27 cellular contexts compared by ENCODE assay signal in genomic region chr16:7420843-7421242, GRCh38.
"Had no signal": no experiment of that assay in that cellular context is flagged by ENCODE, and none has a peak within 500 bp of the region (broad histone marks: within the 10 kb centered on the region; RNA-seq: fewer than 3 reads in every experiment).

No MANE protein-coding gene starts in this region.

- DNase-seq: stimulated activated CD4-positive, alpha-beta T cell treated with anti-CD3 and anti-CD28 coated beads, Interleukin-2, amount 100 ng/mL, for 48 hours; stimulated activated CD4-positive, alpha-beta T cell treated with anti-CD3 and anti-CD28 coated beads, Interleukin-4, amount 100 ng/mL, for 1 hour; stimulated activated CD4-positive, alpha-beta T cell treated with anti-CD3 and anti-CD28 coated beads, Interleukin-4, amount 100 ng/mL, for 4 hours; stimulated activated CD8-positive, alpha-beta memory T cell treated with anti-CD3 and anti-CD28 coated beads, Interleukin-4, amount 100 ng/mL, for 48 hours; stimulated activated naive B cell treated with anti-CD40 and anti-IgM and Interleukin-4, amounts not matched to agents 10 μg/mL and 1 μg/mL and 100 μg/mL, for 72 hours; stimulated activated naive CD4-positive, alpha-beta T cell; stimulated activated naive CD4-positive, alpha-beta T cell treated with Interleukin-2 at 50 U/mL for 16 hours; stimulated activated naive CD8-positive, alpha-beta T cell treated with anti-CD3 and anti-CD28 coated beads, Interleukin-15, amount 100 ng/mL, for 72 hours; stimulated activated naive CD8-positive, alpha-beta T cell treated with anti-CD3 and anti-CD28 coated beads, Interleukin-15, Interleukin-2, amounts not matched to agents 100 U/mL and 50 U/mL, for 24 hours; stomach; testis; thyroid gland; tibial artery; transverse colon; trophoblast cell; upper lobe of left lung; upper lobe of right lung; uterus had no signal

- H3K4me3 Mint-ChIP-seq: stimulated activated effector memory CD8-positive, alpha-beta T cell treated with anti-CD3 and anti-CD28 coated beads, Interleukin-12 subunit alpha, Interleukin-12 subunit beta, amount 100 ng/mL, for 72 hours; stimulated activated memory B cell treated with anti-CD40 and anti-IgM and Interleukin-4, amounts not matched to agents 10 μg/mL and 1 μg/mL and 100 μg/mL, for 72 hours; stimulated activated naive B cell treated with anti-CD40 and anti-IgM and Interleukin-4, amounts not matched to agents 10 μg/mL and 1 μg/mL and 100 μg/mL, for 72 hours; stimulated activated naive CD8-positive, alpha-beta T cell treated with anti-CD3 and anti-CD28 coated beads, Interleukin-15, amount 100 ng/mL, for 72 hours; stimulated activated naive CD8-positive, alpha-beta T cell treated with anti-CD3 and anti-CD28 coated beads, Interleukin-15, Interleukin-2, amounts not matched to agents 100 ng/mL and 50 ng/mL, for 24 hours; type B pancreatic cell had no signal

- H3K4me1 Mint-ChIP-seq: stimulated activated effector memory CD8-positive, alpha-beta T cell treated with anti-CD3 and anti-CD28 coated beads, Interleukin-12 subunit alpha, Interleukin-12 subunit beta, amount 100 ng/mL, for 72 hours; stimulated activated memory B cell treated with anti-CD40 and anti-IgM and Interleukin-4, amounts not matched to agents 10 μg/mL and 1 μg/mL and 100 μg/mL, for 72 hours; stimulated activated naive B cell treated with anti-CD40 and anti-IgM and Interleukin-4, amounts not matched to agents 10 μg/mL and 1 μg/mL and 100 μg/mL, for 72 hours; stimulated activated naive CD8-positive, alpha-beta T cell treated with anti-CD3 and anti-CD28 coated beads, Interleukin-15, amount 100 ng/mL, for 72 hours had no signal

- FAIRE-seq: urothelium cell line had no signal

- H3K36me3 Mint-ChIP-seq: stimulated activated effector memory CD8-positive, alpha-beta T cell treated with anti-CD3 and anti-CD28 coated beads, Interleukin-12 subunit alpha, Interleukin-12 subunit beta, amount 100 ng/mL, for 72 hours; stimulated activated memory B cell treated with anti-CD40 and anti-IgM and Interleukin-4, amounts not matched to agents 10 μg/mL and 1 μg/mL and 100 μg/mL, for 72 hours; stimulated activated naive B cell treated with anti-CD40 and anti-IgM and Interleukin-4, amounts not matched to agents 10 μg/mL and 1 μg/mL and 100 μg/mL, for 72 hours; type B pancreatic cell had no signal

- H3K4me1 ChIP-seq: stomach, suprapubic skin, testis, thyroid gland, tibial artery, tibial nerve, transverse colon, upper lobe of left lung, upper lobe of right lung, uterus, vagina had no signal

- H3K27ac Mint-ChIP-seq: stimulated activated effector memory CD8-positive, alpha-beta T cell treated with anti-CD3 and anti-CD28 coated beads, Interleukin-12 subunit alpha, Interleukin-12 subunit beta, amount 100 ng/mL, for 72 hours; stimulated activated memory B cell treated with anti-CD40 and anti-IgM and Interleukin-4, amounts not matched to agents 10 μg/mL and 1 μg/mL and 100 μg/mL, for 72 hours; stimulated activated naive B cell treated with anti-CD40 and anti-IgM and Interleukin-4, amounts not matched to agents 10 μg/mL and 1 μg/mL and 100 μg/mL, for 72 hours; stimulated activated naive CD8-positive, alpha-beta T cell treated with anti-CD3 and anti-CD28 coated beads, Interleukin-15, amount 100 ng/mL, for 72 hours; stimulated activated naive CD8-positive, alpha-beta T cell treated with anti-CD3 and anti-CD28 coated beads, Interleukin-15, Interleukin-2, amounts not matched to agents 100 ng/mL and 50 ng/mL, for 24 hours; type B pancreatic cell had no signal

- H3K4me3 ChIP-seq: stomach, suprapubic skin, testis, thoracic aorta, thyroid gland, tibial artery, tibial nerve, transverse colon, upper lobe of left lung, upper lobe of right lung, uterus, vagina had no signal

- H3K27ac ChIP-seq: stomach, suprapubic skin, testis, thoracic aorta, thyroid gland, tibial artery, tibial nerve, transverse colon, upper lobe of left lung, upper lobe of right lung, uterus, vagina had no signal

- H3K9me3 ChIP-seq: stomach, suprapubic skin, testis, thoracic aorta, thyroid gland, tibial artery, tibial nerve, transverse colon, upper lobe of left lung, upper lobe of right lung, uterus, vagina had no signal

- H3K27me3 Mint-ChIP-seq: stimulated activated memory B cell treated with anti-CD40 and anti-IgM and Interleukin-4, amounts not matched to agents 10 μg/mL and 1 μg/mL and 100 μg/mL, for 72 hours; stimulated activated naive B cell treated with anti-CD40 and anti-IgM and Interleukin-4, amounts not matched to agents 10 μg/mL and 1 μg/mL and 100 μg/mL, for 72 hours; stimulated activated naive CD8-positive, alpha-beta T cell treated with anti-CD3 and anti-CD28 coated beads, Interleukin-15, amount 100 ng/mL, for 72 hours; stimulated activated naive CD8-positive, alpha-beta T cell treated with anti-CD3 and anti-CD28 coated beads, Interleukin-15, Interleukin-2, amounts not matched to agents 100 ng/mL and 50 ng/mL, for 24 hours had no signal

- H3K36me3 ChIP-seq: stomach, suprapubic skin, thoracic aorta, thyroid gland, tibial artery, tibial nerve, transverse colon, upper lobe of left lung, upper lobe of right lung, uterus, vagina had no signal

- H3K27me3 ChIP-seq: suprapubic skin, testis, thyroid gland, tibial artery, tibial nerve, transverse colon, upper lobe of left lung, upper lobe of right lung, vagina had no signal

- H3K9me3 Mint-ChIP-seq: type B pancreatic cell had no signal
